ENCODE assay signal across 20 cellular contexts in genomic region chr19:10889880-10890279, GRCh38.
"Had no signal": no experiment of that assay in that cellular context is flagged by ENCODE, and none has a peak within 500 bp of the region (broad histone marks: within the 10 kb centered on the region; RNA-seq: fewer than 3 reads in every experiment).

No MANE protein-coding gene starts in this region.

- DNase-seq: activated CD4-positive, alpha-beta memory T cell treated with anti-CD3 and anti-CD28 coated beads for 36 hours; activated CD4-positive, alpha-beta T cell treated with anti-CD3 and anti-CD28 coated beads for 4 hours; activated CD4-positive, alpha-beta T cell treated with anti-CD3 and anti-CD28 coated beads, Interleukin-2, amount 50 U/mL, for 1 hour; activated CD8-positive, alpha-beta memory T cell treated with anti-CD3 and anti-CD28 coated beads, Interleukin-2, amount 50 U/mL, for 4 hours; activated gamma-delta T cell treated with Interleukin-2 at 50 U/mL for 16 hours; activated naive CD4-positive, alpha-beta T cell treated with anti-CD3 and anti-CD28 coated beads for 36 hours; activated T-cell treated with anti-CD3 and anti-CD28 coated beads for 4 hours; activated T-cell treated with anti-CD3 and anti-CD28 coated beads, Interleukin-2, amount 50 U/mL, for 4 hours; anterior cingulate cortex; brain microvascular endothelial cell; central memory CD4-positive, alpha-beta T cell; NCI-H1436 treated with DMSO at 0.1 percent for 48 hours; NCI-H1694 treated with DMSO at 0.1 percent for 48 hours; NCI-H2029; NCI-H510A; NCI-H748 treated with DMSO at 0.1 percent for 48 hours; OCI-M1; Right ventricle myocardium superior; T1000 had no signal

- H3K27me3 ChIP-seq: brain microvascular endothelial cell had no signal

- H3K27ac ChIP-seq: brain microvascular endothelial cell had no signal

- H3K4me3 ChIP-seq: K562 had no signal

- H3K36me3 ChIP-seq: brain microvascular endothelial cell had no signal
